ENCODE assay signal across 8 cellular contexts in genomic region chr19:12400618-12401502, GRCh38. TPM values are rescaled to one million over a fixed set of nuclear protein-coding genes. Genes with fewer than 3 reads are reported as not detected.
DNase-seq lines count a peak whose midpoint lies in the region; ATAC-seq, FAIRE-seq and TF ChIP-seq lines count a peak whose summit lies in the region.

TSS of gene ZNF799 (minus strand) at chr19:12401271. CDS start at chr19:12401070, 201 bp downstream.

- under 1% methylated on average over 67 of the region's 71 CpGs for WGBS in hepatocyte (ENCODE audit: low lambda C conversion rate, missing lambda C conversion rate)

- H2AFZ ChIP-seq in astrocyte (ENCODE audit: low read depth, low read length): peak within 1 kb of the TSS; percentile 88
- H2AFZ ChIP-seq in hepatocyte: peak within 1 kb of the TSS; percentile 94

- H3K27ac Mint-ChIP-seq in T-helper 2 cell treated with Interferon-gamma antibody and Interleukin-4, amounts not matched to agents 5 μg/mL and 100 μg/mL, for 36 hours: peak within 1 kb of the TSS; percentile 78
- H3K27ac Mint-ChIP-seq in astrocyte (ENCODE audit: unreplicated experiment): peak within 1 kb of the TSS; percentile 83

- peak within 1 kb of the TSS; percentile 40 for H3K27ac ChIP-seq in astrocyte (ENCODE audit: low read depth, low read length)
- H3K27ac ChIP-seq in hepatocyte: peak within 1 kb of the TSS; percentile 89

- H3K9me2 ChIP-seq in hepatocyte (replicated peaks; ENCODE audit: insufficient read depth): no peaks in the 10 kb centered on the region

- TF ChIP-seq CTCF in GM13977 (IDR thresholded peaks at IDR 0.05; ENCODE audit: extremely low read depth, insufficient read depth, missing control alignments) (no peak), astrocyte (IDR thresholded peaks at IDR 0.05; ENCODE audit: insufficient read depth, low read depth, low read length) (no peak), hepatocyte (IDR thresholded peaks at IDR 0.05; ENCODE audit: poor library complexity) (peak; percentile 10)

- H3K9ac ChIP-seq in astrocyte (ENCODE audit: low read length): peak within 1 kb of the TSS; percentile 78

- in situ Hi-C loops in GM13977 (cut with MboI; ENCODE audit: low pct_unique_long_range_greater_than_20kb, low sequenced_read_pairs, unreplicated experiment): no loop called here

- no peaks in the 10 kb centered on the region for H4K20me1 ChIP-seq in astrocyte (ENCODE audit: insufficient read depth, low read length)
- no peaks in the 10 kb centered on the region for H4K20me1 ChIP-seq in hepatocyte (ENCODE audit: insufficient read depth, poor library complexity, severe bottlenecking)

- FAIRE-seq in astrocyte (lab: Jason Lieb, UNC): peak; percentile 81

- peak within 1 kb of the TSS; percentile 97 for H3K4me2 ChIP-seq in astrocyte (ENCODE audit: low read length)
- peak within 1 kb of the TSS; percentile 82 for H3K4me2 ChIP-seq in hepatocyte

- H3K27me3 ChIP-seq in astrocyte (ENCODE audit: insufficient read depth, low read length) (no peaks in the 10 kb centered on the region), hepatocyte (no peaks in the 10 kb centered on the region)

- peaks cover 2% of the 10 kb centered on the region for H3K4me1 ChIP-seq in astrocyte (ENCODE audit: insufficient read depth, low read length)
- peaks cover 5% of the 10 kb centered on the region for H3K4me1 ChIP-seq in hepatocyte (ENCODE audit: insufficient read depth)

- peaks cover 56% of the 10 kb centered on the region for H3K9me3 Mint-ChIP-seq in T-helper 2 cell treated with Interferon-gamma antibody and Interleukin-4, amounts not matched to agents 5 μg/mL and 100 μg/mL, for 36 hours
- peaks cover 13% of the 10 kb centered on the region for H3K9me3 Mint-ChIP-seq in astrocyte (ENCODE audit: unreplicated experiment)

- peak within 1 kb of the TSS; percentile 92 for H3K4me3 Mint-ChIP-seq in T-helper 2 cell treated with Interferon-gamma antibody and Interleukin-4, amounts not matched to agents 5 μg/mL and 100 μg/mL, for 36 hours
- peak within 1 kb of the TSS; percentile 91 for H3K4me3 Mint-ChIP-seq in astrocyte (ENCODE audit: unreplicated experiment)

- H3K36me3 Mint-ChIP-seq in T-helper 2 cell treated with Interferon-gamma antibody and Interleukin-4, amounts not matched to agents 5 μg/mL and 100 μg/mL, for 36 hours (ENCODE audit: low read depth): peaks cover 29% of the 10 kb centered on the region
- no peaks in the 10 kb centered on the region for H3K36me3 Mint-ChIP-seq in astrocyte (ENCODE audit: low read depth, unreplicated experiment)

- H3K9me3 ChIP-seq in astrocyte (ENCODE audit: insufficient read depth, low read depth, low read length) (no peaks in the 10 kb centered on the region), hepatocyte (ENCODE audit: low read depth) (no peaks in the 10 kb centered on the region)

- H3K36me3 ChIP-seq in astrocyte (ENCODE audit: insufficient read depth, low read length) (no peaks in the 10 kb centered on the region), hepatocyte (replicated peaks; ENCODE audit: insufficient read depth, low read depth) (no peaks in the 10 kb centered on the region)

- ATAC-seq in HG02885 (IDR thresholded peaks at IDR 0.05; ENCODE audit: poor library complexity, unreplicated experiment): peak; percentile 94

- DNase-seq in GM13977 (ENCODE audit: low spot score) (peak; percentile 87), NCI-H1694 treated with DMSO at 0.1 percent for 48 hours (lab: John Stamatoyannopoulos, UW) (peak; percentile 72), astrocyte (ENCODE audit: low read depth) (peak; percentile 95), hepatocyte (ENCODE audit: low spot score) (peak; percentile 97), renal cortical epithelial cell (ENCODE audit: low read depth) (peak; percentile 96)
- peak; percentile 88 for DNase-seq in T-helper 2 cell treated with Interferon-gamma antibody and Interleukin-4, amounts not matched to agents 5 μg/mL and 100 μg/mL, for 36 hours (ENCODE audit: low spot score)
- DNase-seq in NK-92 treated with Interleukin-12 subunit alpha and Interleukin-12 subunit beta, amount 100 ng/mL, for 24 hours (lab: John Stamatoyannopoulos, UW): no peak

- H3K4me3 ChIP-seq in astrocyte (ENCODE audit: insufficient read depth, low read depth, low read length) (peak within 1 kb of the TSS; percentile 64), hepatocyte (peak within 1 kb of the TSS; percentile 78)

- no peaks in the 10 kb centered on the region for H3K27me3 Mint-ChIP-seq in T-helper 2 cell treated with Interferon-gamma antibody and Interleukin-4, amounts not matched to agents 5 μg/mL and 100 μg/mL, for 36 hours (ENCODE audit: low read depth)
- no peaks in the 10 kb centered on the region for H3K27me3 Mint-ChIP-seq in astrocyte (ENCODE audit: low read depth, unreplicated experiment)

- H3K4me1 Mint-ChIP-seq in T-helper 2 cell treated with Interferon-gamma antibody and Interleukin-4, amounts not matched to agents 5 μg/mL and 100 μg/mL, for 36 hours (ENCODE audit: low read depth): peaks cover 9% of the 10 kb centered on the region
- H3K4me1 Mint-ChIP-seq in astrocyte (ENCODE audit: low read depth, unreplicated experiment): no peaks in the 10 kb centered on the region

- H3K79me2 ChIP-seq in astrocyte (ENCODE audit: insufficient read depth, low read length): no peaks in the 10 kb centered on the region
- peaks cover 30% of the 10 kb centered on the region for H3K79me2 ChIP-seq in hepatocyte

RNA-seq across cellular contexts. Expression of gene ZNF799, which starts in this region (rescaled TPM):
- total RNA-seq in astrocyte: 1.7 and 3.2 TPM in 2 replicates
- total RNA-seq in hepatocyte: 4.9 and 7.1 TPM in 2 replicates
- 2.6 and 3.8 TPM in 2 replicates for polyA plus RNA-seq in hepatocyte
- 11.7 and 12.3 TPM in 2 replicates for total RNA-seq in renal cortical epithelial cell
